Comparison of ENCODE assay signal across 13 cellular contexts in genomic region chr9:12862596-12862995, GRCh38.
DNase-seq lines count a peak whose midpoint lies in the region; ATAC-seq and TF ChIP-seq lines count a peak whose summit lies in the region.
"Had no signal": no experiment of that assay in that cellular context is flagged by ENCODE, and none has a peak within 500 bp of the region (broad histone marks: within the 10 kb centered on the region; RNA-seq: fewer than 3 reads in every experiment).

No MANE protein-coding gene starts in this region.

- no peak for TF ChIP-seq RAD21 in SK-N-SH (IDR thresholded peaks at IDR 0.05; ENCODE audit: low read length)

- no peak for TF ChIP-seq EP300 in SK-N-SH (IDR thresholded peaks at IDR 0.05; ENCODE audit: borderline replicate concordance in 1 of 2, low read depth in 1 of 2, low read length in 1 of 2)

- no peaks in the 10 kb centered on the region for H3K9me3 ChIP-seq in SK-N-SH
- no peaks in the 10 kb centered on the region for H3K9me3 ChIP-seq in smooth muscle cell (replicated peaks; ENCODE audit: low read depth)
- H3K9me3 ChIP-seq: SJSA1 had no signal

- H3K4me3 ChIP-seq in AG10803 (ENCODE audit: low read length) (no peak overlapping the region), SK-N-SH (ENCODE audit: low read depth in 2 of 2, low read length in 1 of 2) (no peak overlapping the region), smooth muscle cell (no peak overlapping the region)
- H3K4me3 ChIP-seq: SJSA1 had no signal

- no peaks in the 10 kb centered on the region for H3F3A ChIP-seq in SK-N-SH (replicated peaks; ENCODE audit: insufficient read depth)
- no peaks in the 10 kb centered on the region for H3F3A ChIP-seq in smooth muscle cell (ENCODE audit: low read depth)

- H3K4me1 ChIP-seq in SK-N-SH (ENCODE audit: control insufficient read depth in 1 of 2, insufficient read depth in 2 of 2, low read depth in 1 of 2, low read length in 1 of 2) (peaks cover 0 to 5% of the 10 kb centered on the region in 2 experiments; a peak in 2 of 4 replicates), smooth muscle cell (ENCODE audit: low read depth) (peaks cover 9% of the 10 kb centered on the region)

- H2AFZ ChIP-seq in SK-N-SH (ENCODE audit: low read depth): no peak overlapping the region
- no peak overlapping the region for H2AFZ ChIP-seq in smooth muscle cell (ENCODE audit: low read depth)

- no TSS peak for BruUV-seq in MCF 10A (replicated peaks; lab: Mats Ljungman, UMichigan)

- no peak overlapping the region for H3K4me2 ChIP-seq in SK-N-SH
- H3K4me2 ChIP-seq in smooth muscle cell: peak overlapping the region; percentile 30

- H3K9ac ChIP-seq in SK-N-SH: no peak overlapping the region
- no peak overlapping the region for H3K9ac ChIP-seq in smooth muscle cell (ENCODE audit: low read depth)

- H4K20me1 ChIP-seq in SK-N-SH (ENCODE audit: insufficient read depth) (no peaks in the 10 kb centered on the region), smooth muscle cell (ENCODE audit: low read depth) (no peaks in the 10 kb centered on the region)

- no peaks in the 10 kb centered on the region for H3K79me2 ChIP-seq in SK-N-SH (ENCODE audit: insufficient read depth)
- no peaks in the 10 kb centered on the region for H3K79me2 ChIP-seq in smooth muscle cell (ENCODE audit: low read depth)

- H3K4me1 Mint-ChIP-seq in MCF 10A (ENCODE audit: insufficient read depth, unreplicated experiment): peaks cover 13% of the 10 kb centered on the region

- no peaks in the 10 kb centered on the region for H3K27me3 Mint-ChIP-seq in MCF 10A (ENCODE audit: insufficient read depth, unreplicated experiment)

- H3K27me3 ChIP-seq in SK-N-SH (ENCODE audit: insufficient read depth) (no peaks in the 10 kb centered on the region), smooth muscle cell (ENCODE audit: low read depth) (no peaks in the 10 kb centered on the region)
- H3K27me3 ChIP-seq: SJSA1 had no signal

- ATAC-seq in HG02678 (IDR thresholded peaks at IDR 0.05; ENCODE audit: unreplicated experiment): no peak

- peaks cover 7% of the 10 kb centered on the region for H3K36me3 Mint-ChIP-seq in MCF 10A (ENCODE audit: insufficient read depth, unreplicated experiment)

- H3K27ac ChIP-seq in SK-N-SH (ENCODE audit: low read depth in 2 of 2, low read length in 1 of 2): no peak overlapping the region
- H3K27ac ChIP-seq in smooth muscle cell (ENCODE audit: low read depth): no peak overlapping the region
- H3K27ac ChIP-seq: RWPE1, SJSA1 had no signal

- peaks cover 4% of the 10 kb centered on the region for H3K9me3 Mint-ChIP-seq in MCF 10A (ENCODE audit: unreplicated experiment)

- CTCF ChIA-PET in SK-N-SH (lab: Yijun Ruan, JAX) (interaction anchor here (0.8 to 1.6 kb wide), 5 partner anchors 18 to 160 kb away, joined by 3 to 9 read pairs (median 4); no protein-coding TSS in a partner anchor), MCF 10A (lab: Yijun Ruan, JAX) (interaction anchor here (0.6 kb wide), 1 partner anchor 47 kb away, joined by 3 read pairs; no protein-coding TSS in a partner anchor)

- H3K27ac Mint-ChIP-seq in MCF 10A (ENCODE audit: low read depth, unreplicated experiment): no peak overlapping the region

- no peaks in the 10 kb centered on the region for H3K9me2 ChIP-seq in SK-N-SH

- H3K4me3 Mint-ChIP-seq in MCF 10A (ENCODE audit: unreplicated experiment): no peak overlapping the region

- no peaks in the 10 kb centered on the region for H3K36me3 ChIP-seq in SK-N-SH (replicated peaks in 1 of 2; ENCODE audit: control insufficient read depth in 1 of 2, insufficient read depth in 2 of 2, low read length in 1 of 2)
- H3K36me3 ChIP-seq in smooth muscle cell (ENCODE audit: low read depth): no peaks in the 10 kb centered on the region
- H3K36me3 ChIP-seq: SJSA1 had no signal

- peak; percentile 72 for DNase-seq in AG10803 (ENCODE audit: low read depth)
- no peak for DNase-seq in SK-N-SH
- DNase-seq in fibroblast of peridontal ligament (ENCODE audit: extremely low read depth): peak; percentile 95
- no peak for DNase-seq in smooth muscle cell (lab: John Stamatoyannopoulos, UW; ENCODE audit: unreplicated experiment)
- DNase-seq in MCF 10A (ENCODE audit: unreplicated experiment): no peak
- no peak for DNase-seq in activated CD4-positive, alpha-beta T cell treated with anti-CD3 and anti-CD28 coated beads for 4 hours
- DNase-seq: C1 segment of cervical spinal cord, H7, NCI-H1930, NCI-H510A had no signal

- POLR2A ChIA-PET in SK-N-SH (lab: Yijun Ruan, JAX) (no interaction called here), MCF 10A (lab: Yijun Ruan, JAX) (interaction anchor here (0.9 to 1.1 kb wide), 2 partner anchors 10 to 83 kb away, joined by 3 to 5 read pairs; no protein-coding TSS in a partner anchor)

- intact Hi-C loops in MCF 10A (cut with micrococcal nuclease): no loop called here

- TF ChIP-seq CTCF in AG10803 (conservative IDR thresholded peaks at IDR 0.05; ENCODE audit: low read length) (no peak), SK-N-SH (IDR thresholded peaks at IDR 0.05) (no peak), smooth muscle cell (IDR thresholded peaks at IDR 0.05; ENCODE audit: borderline replicate concordance, insufficient read depth, poor library complexity, severe bottlenecking) (no peak), MCF 10A (IDR thresholded peaks at IDR 0.05; ENCODE audit: unreplicated experiment) (no peak)

TF ChIP-seq in SK-N-SH, 30 proteins besides CTCF, POLR2A, EP300 and RAD21:
- TF ChIP-seq TCF12 (IDR thresholded peaks at IDR 0.05) (peak; percentile 14; the same call in 1 of the 2 replicates), RXRA (IDR thresholded peaks at IDR 0.05; ENCODE audit: borderline replicate concordance, low read depth) (no peak)

Comparison
In these comparisons a context has a peak if more than half of its experiments do, and no peak if none do; other contexts are left out.
1. DNase-seq: peak in AG10803 (single experiment) and fibroblast of peridontal ligament (single experiment); none in SK-N-SH (single experiment), smooth muscle cell (single experiment), MCF 10A (single experiment) and activated CD4-positive, alpha-beta T cell treated with anti-CD3 and anti-CD28 coated beads for 4 hours (0 of 2).